In genomic region chr10:92239600-92240288, GRCh38 we compare ENCODE assay signal across 1 cellular context.
TF ChIP-seq lines count a peak whose summit lies in the region.

No MANE protein-coding gene starts in this region.

TF ChIP-seq in HepG2, 621 proteins besides CTCF, POLR2A, EP300 and RAD21 (continued from another document and continues in another):
- TF ChIP-seq ELK4 (CRISPR knock-in tag; IDR thresholded peaks at IDR 0.05; ENCODE audit: borderline replicate concordance): no peak
- no peak for TF ChIP-seq ZBTB33 (CRISPR knock-in tag; IDR thresholded peaks at IDR 0.05)
- TF ChIP-seq FOXA1 (IDR thresholded peaks at IDR 0.05): no peak
- TF ChIP-seq FOXA1 (CRISPR knock-in tag; IDR thresholded peaks at IDR 0.05): no peak
- TF ChIP-seq ZNF780A (CRISPR knock-in tag; IDR thresholded peaks at IDR 0.05): peak; percentile 68; the same call in 1 of the 2 replicates
- no peak for TF ChIP-seq ESRRA (CRISPR knock-in tag; IDR thresholded peaks at IDR 0.05; ENCODE audit: low read depth)
- no peak for TF ChIP-seq PAWR (CRISPR knock-in tag; IDR thresholded peaks at IDR 0.05; ENCODE audit: borderline replicate concordance)
- no peak for TF ChIP-seq GFI1 (CRISPR knock-in tag; IDR thresholded peaks at IDR 0.05; ENCODE audit: borderline replicate concordance)
- no peak for TF ChIP-seq CREM (IDR thresholded peaks at IDR 0.05)
- no peak for TF ChIP-seq CREM (CRISPR knock-in tag; IDR thresholded peaks at IDR 0.05)
- no peak for TF ChIP-seq ZNF33A (CRISPR knock-in tag; IDR thresholded peaks at IDR 0.05; ENCODE audit: borderline replicate concordance)
- TF ChIP-seq ZNF546 (CRISPR knock-in tag; conservative IDR thresholded peaks at IDR 0.05): 0 out of 2 replicates have a peak, but pooled peaks have one; percentile 42
- no peak for TF ChIP-seq ZNF451 (CRISPR knock-in tag; IDR thresholded peaks at IDR 0.05)
- peak; percentile 47; the same call in 1 of the 2 replicates for TF ChIP-seq RNF2 (conservative IDR thresholded peaks at IDR 0.05; ENCODE audit: low read depth)
- TF ChIP-seq MEF2D (CRISPR knock-in tag; IDR thresholded peaks at IDR 0.05): no peak
- TF ChIP-seq ZNF430 (CRISPR knock-in tag; IDR thresholded peaks at IDR 0.05): no peak; the same call in 1 of the 2 replicates
- TF ChIP-seq RBFOX2 (IDR thresholded peaks at IDR 0.05; ENCODE audit: low read depth, low read length): peak; percentile 37; the same call in 1 of the 2 replicates
- TF ChIP-seq SKI (IDR thresholded peaks at IDR 0.05; ENCODE audit: partially characterized antibody): no peak
- no peak; the same call in 1 of the 2 replicates for TF ChIP-seq ZNF280D (CRISPR knock-in tag; IDR thresholded peaks at IDR 0.05)
- TF ChIP-seq FUBP1 (CRISPR knock-in tag; IDR thresholded peaks at IDR 0.05; ENCODE audit: borderline replicate concordance): no peak
- no peak for TF ChIP-seq ZZZ3 (CRISPR knock-in tag; IDR thresholded peaks at IDR 0.05; ENCODE audit: borderline replicate concordance)
- 0 out of 2 replicates have a peak, but pooled peaks have one; percentile 37 for TF ChIP-seq ZFYVE20 (CRISPR knock-in tag; IDR thresholded peaks at IDR 0.05; ENCODE audit: borderline replicate concordance, low read depth)
- TF ChIP-seq HOXA7 (CRISPR knock-in tag; IDR thresholded peaks at IDR 0.05): no peak
- TF ChIP-seq DNMT1 (CRISPR knock-in tag; IDR thresholded peaks at IDR 0.05): peak; percentile 69; the same call in 1 of the 2 replicates
- 0 out of 2 replicates have a peak, but pooled peaks have one; percentile 6 for TF ChIP-seq ZNF605 (CRISPR knock-in tag; IDR thresholded peaks at IDR 0.05)
- no peak for TF ChIP-seq HNF4G (IDR thresholded peaks at IDR 0.05; ENCODE audit: borderline replicate concordance, low read depth, low read length)
- TF ChIP-seq HNF4G (CRISPR knock-in tag; IDR thresholded peaks at IDR 0.05; ENCODE audit: borderline replicate concordance, low read depth): no peak
- TF ChIP-seq ZNF143 (CRISPR knock-in tag; IDR thresholded peaks at IDR 0.05): 0 out of 2 replicates have a peak, but pooled peaks have one; percentile 22
- TF ChIP-seq ZNF710 (CRISPR knock-in tag; IDR thresholded peaks at IDR 0.05; ENCODE audit: borderline replicate concordance): peak; percentile 54; the same call in 1 of the 2 replicates
- no peak for TF ChIP-seq PAF1 (CRISPR knock-in tag; IDR thresholded peaks at IDR 0.05)
- peak; percentile 60; the same call in 1 of the 2 replicates for TF ChIP-seq REL (CRISPR knock-in tag; conservative IDR thresholded peaks at IDR 0.05)
- TF ChIP-seq KLF12 (CRISPR knock-in tag; IDR thresholded peaks at IDR 0.05; ENCODE audit: borderline replicate concordance): peak; percentile 52; the same call in 1 of the 2 replicates
- no peak for TF ChIP-seq NPAS2 (CRISPR knock-in tag; IDR thresholded peaks at IDR 0.05; ENCODE audit: borderline replicate concordance)
- 0 out of 2 replicates have a peak, but pooled peaks have one; percentile 18 for TF ChIP-seq SNAPC4 (CRISPR knock-in tag; IDR thresholded peaks at IDR 0.05)
- peak; percentile 48; the same call in 1 of the 2 replicates for TF ChIP-seq BATF2 (CRISPR knock-in tag; IDR thresholded peaks at IDR 0.05)
- TF ChIP-seq ZFAT (CRISPR knock-in tag; conservative IDR thresholded peaks at IDR 0.05): no peak
- peak; percentile 38; the same call in 1 of the 2 replicates for TF ChIP-seq MYC (CRISPR knock-in tag; IDR thresholded peaks at IDR 0.05; ENCODE audit: borderline replicate concordance)
- no peak for TF ChIP-seq IRF9 (CRISPR knock-in tag; IDR thresholded peaks at IDR 0.05; ENCODE audit: borderline replicate concordance)
- TF ChIP-seq ZUFSP (CRISPR knock-in tag; IDR thresholded peaks at IDR 0.05; ENCODE audit: borderline replicate concordance): no peak
- no peak for TF ChIP-seq ZNF709 (CRISPR knock-in tag; IDR thresholded peaks at IDR 0.05)
- TF ChIP-seq ZNF720 (CRISPR knock-in tag; IDR thresholded peaks at IDR 0.05): no peak
- no peak for TF ChIP-seq SOX13 (IDR thresholded peaks at IDR 0.05)
- TF ChIP-seq SOX13 (CRISPR knock-in tag; conservative IDR thresholded peaks at IDR 0.05 in 1 of 2, IDR thresholded peaks at IDR 0.05 in 1 of 2): no peak
